Comparison of ENCODE assay signal across 13 cellular contexts in genomic region chr10:33274096-33274785, GRCh38.
DNase-seq lines count a peak whose midpoint lies in the region; ATAC-seq and TF ChIP-seq lines count a peak whose summit lies in the region.
"Had no signal": no experiment of that assay in that cellular context is flagged by ENCODE, and none has a peak within 500 bp of the region (broad histone marks: within the 10 kb centered on the region; RNA-seq: fewer than 3 reads in every experiment).

No MANE protein-coding gene starts in this region.

- ATAC-seq in heart left ventricle (no peak), left cardiac atrium (no peak), HG03139 (IDR thresholded peaks at IDR 0.05; ENCODE audit: unreplicated experiment) (no peak)
- ATAC-seq: natural killer cell treated with Interleukin-12 subunit alpha and Interleukin-12 subunit beta and Interleukin-15 and Interleukin-18, amount 100 ng/mL, for 72 hours; stimulated activated effector memory CD8-positive, alpha-beta T cell treated with anti-CD3 and anti-CD28 coated beads, Interleukin-12 subunit alpha, Interleukin-12 subunit beta, amount 100 ng/mL, for 72 hours had no signal

- peak overlapping the region; percentile 41 to 84 (median 43) for H3K27ac Mint-ChIP-seq in nephron
- H3K27ac Mint-ChIP-seq: activated naive CD4-positive, alpha-beta T cell treated with anti-CD3 and anti-CD28 coated beads, Interleukin-2, amount 50 U/mL, for 24 hours; natural killer cell treated with Interleukin-12 subunit alpha and Interleukin-12 subunit beta and Interleukin-15 and Interleukin-18, amount 100 ng/mL, for 72 hours; stimulated activated effector memory CD8-positive, alpha-beta T cell treated with anti-CD3 and anti-CD28 coated beads, Interleukin-12 subunit alpha, Interleukin-12 subunit beta, amount 100 ng/mL, for 72 hours had no signal

- H3K4me3 Mint-ChIP-seq in nephron: peak overlapping the region in 1 of 3 experiments; percentile 8
- H3K4me3 Mint-ChIP-seq: activated naive CD4-positive, alpha-beta T cell treated with anti-CD3 and anti-CD28 coated beads, Interleukin-2, amount 50 U/mL, for 24 hours; natural killer cell treated with Interleukin-12 subunit alpha and Interleukin-12 subunit beta and Interleukin-15 and Interleukin-18, amount 100 ng/mL, for 72 hours; stimulated activated effector memory CD8-positive, alpha-beta T cell treated with anti-CD3 and anti-CD28 coated beads, Interleukin-12 subunit alpha, Interleukin-12 subunit beta, amount 100 ng/mL, for 72 hours had no signal

- H3K79me2 ChIP-seq in mammary epithelial cell (ENCODE audit: insufficient read depth, low read length): peaks cover 87% of the 10 kb centered on the region

- no peak for DNase-seq in heart left ventricle
- DNase-seq in left cardiac atrium: no peak
- no peak for DNase-seq in mammary epithelial cell
- DNase-seq in vagina (ENCODE audit: extremely low spot score in 2 of 2): no peak
- DNase-seq in stimulated activated CD4-positive, alpha-beta T cell treated with anti-CD3 and anti-CD28 coated beads, Interleukin-15, amount 100 ng/mL, for 24 hours: no peak
- DNase-seq in OCI-M1 (lab: John Stamatoyannopoulos, UW): no peak
- DNase-seq: activated CD4-positive, alpha-beta T cell treated with anti-CD3 and anti-CD28 coated beads, Interleukin-2, amount 50 U/mL, for 4 hours; effector CD4-positive, alpha-beta T cell had no signal

- intact Hi-C loops in heart left ventricle (cut with DNase I) (loop anchor here in 5 of 10 donors (5.0 to 10.0 kb wide), 4 partner anchors 51 to 59 kb away; partner anchors contain the start of gene NRP1 (in 2 of the 5)), left cardiac atrium (cut with DNase I) (no loop called here), mammary epithelial cell (cut with micrococcal nuclease) (no loop called here), vagina (cut with DNase I) (no loop called here)

- no peaks in the 10 kb centered on the region for H3K27me3 Mint-ChIP-seq in nephron (ENCODE audit: low read depth)

- dilution Hi-C loops in mammary epithelial cell (cut with HindIII; ENCODE audit: low sequenced_read_pairs): no loop called here

- in situ Hi-C loops in mammary epithelial cell (cut with MboI; ENCODE audit: low sequenced_read_pairs in 2 of 2): no loop called here

- H3K4me2 ChIP-seq in mammary epithelial cell (ENCODE audit: insufficient read depth, low read depth, low read length): peak overlapping the region; percentile 65

- no peaks in the 10 kb centered on the region for H3K9me3 ChIP-seq in heart left ventricle
- H3K9me3 ChIP-seq in mammary epithelial cell (replicated peaks; ENCODE audit: insufficient read depth, low read length): no peaks in the 10 kb centered on the region
- no peaks in the 10 kb centered on the region for H3K9me3 ChIP-seq in vagina

- peaks cover 18 to 90% (median 75%) of the 10 kb centered on the region in 12 donors for H3K4me1 ChIP-seq in heart left ventricle
- H3K4me1 ChIP-seq in mammary epithelial cell (ENCODE audit: insufficient read depth, low read length): peaks cover 39% of the 10 kb centered on the region
- H3K4me1 ChIP-seq in vagina: peaks cover 33% of the 10 kb centered on the region

- H3K4me3 ChIP-seq in heart left ventricle (peak overlapping the region in 3 of 12 donors; percentile 30 to 43 (median 34)), mammary epithelial cell (replicated peaks in 1 of 3; ENCODE audit: insufficient read depth in 1 of 3, low read depth in 2 of 3, low read length in 3 of 3) (no peak overlapping the region), vagina (no peak overlapping the region)

- H3K9me3 Mint-ChIP-seq in nephron: no peaks in the 10 kb centered on the region
- H3K9me3 Mint-ChIP-seq: activated naive CD4-positive, alpha-beta T cell treated with anti-CD3 and anti-CD28 coated beads, Interleukin-2, amount 50 U/mL, for 24 hours; natural killer cell treated with Interleukin-12 subunit alpha and Interleukin-12 subunit beta and Interleukin-15 and Interleukin-18, amount 100 ng/mL, for 72 hours; stimulated activated effector memory CD8-positive, alpha-beta T cell treated with anti-CD3 and anti-CD28 coated beads, Interleukin-12 subunit alpha, Interleukin-12 subunit beta, amount 100 ng/mL, for 72 hours had no signal

- TF ChIP-seq POLR2A in heart left ventricle (IDR thresholded peaks at IDR 0.05): no peak
- TF ChIP-seq POLR2A in vagina (IDR thresholded peaks at IDR 0.05): no peak

- no peaks in the 10 kb centered on the region for H3K27me3 ChIP-seq in heart left ventricle
- H3K27me3 ChIP-seq in mammary epithelial cell (ENCODE audit: insufficient read depth, low read length): no peaks in the 10 kb centered on the region
- no peaks in the 10 kb centered on the region for H3K27me3 ChIP-seq in vagina

- no peak overlapping the region for H2AFZ ChIP-seq in mammary epithelial cell (ENCODE audit: low read depth, low read length)

- CTCF ChIA-PET in mammary epithelial cell (lab: Charles Lee; ENCODE audit: low non-redundant PET): no interaction called here

- 55 to 59% (median 59%) methylated on average over 6 of the region's 6 CpGs for WGBS in heart left ventricle, 4 donors
- 95% methylated on average over 6 of the region's 6 CpGs for WGBS in mammary epithelial cell (ENCODE audit: low coverage, missing lambda C conversion rate)

- H4K20me1 ChIP-seq in mammary epithelial cell (ENCODE audit: insufficient read depth, low read length): no peaks in the 10 kb centered on the region

- no peak for TF ChIP-seq CTCF in heart left ventricle (IDR thresholded peaks at IDR 0.05)
- no peak for TF ChIP-seq CTCF in mammary epithelial cell (conservative IDR thresholded peaks at IDR 0.05 in 1 of 2, IDR thresholded peaks at IDR 0.05 in 1 of 2; ENCODE audit: extremely low read depth in 1 of 2, insufficient read depth in 1 of 2, low read depth in 1 of 2, low read length in 2 of 2)
- TF ChIP-seq CTCF in nephron (IDR thresholded peaks at IDR 0.05; ENCODE audit: unreplicated experiment in 3 of 3): no peak
- TF ChIP-seq CTCF in vagina (IDR thresholded peaks at IDR 0.05): no peak

- peaks cover 43% of the 10 kb centered on the region for H3K36me3 Mint-ChIP-seq in nephron (ENCODE audit: low read depth)
- H3K36me3 Mint-ChIP-seq: activated naive CD4-positive, alpha-beta T cell treated with anti-CD3 and anti-CD28 coated beads, Interleukin-2, amount 50 U/mL, for 24 hours; natural killer cell treated with Interleukin-12 subunit alpha and Interleukin-12 subunit beta and Interleukin-15 and Interleukin-18, amount 100 ng/mL, for 72 hours; stimulated activated effector memory CD8-positive, alpha-beta T cell treated with anti-CD3 and anti-CD28 coated beads, Interleukin-12 subunit alpha, Interleukin-12 subunit beta, amount 100 ng/mL, for 72 hours had no signal

- H3K36me3 ChIP-seq in heart left ventricle (peaks cover 0 to 56% (median 29%) of the 10 kb centered on the region in 9 donors), mammary epithelial cell (ENCODE audit: insufficient read depth, low read length) (peaks cover 18% of the 10 kb centered on the region), vagina (peaks cover 0 to 6% of the 10 kb centered on the region in 2 donors)

- no TSS peak for BruUV-seq in mammary epithelial cell (replicated peaks; lab: Mats Ljungman, UMichigan)

- peaks cover 61% of the 10 kb centered on the region for H3K4me1 Mint-ChIP-seq in nephron
- H3K4me1 Mint-ChIP-seq: activated naive CD4-positive, alpha-beta T cell treated with anti-CD3 and anti-CD28 coated beads, Interleukin-2, amount 50 U/mL, for 24 hours; stimulated activated effector memory CD8-positive, alpha-beta T cell treated with anti-CD3 and anti-CD28 coated beads, Interleukin-12 subunit alpha, Interleukin-12 subunit beta, amount 100 ng/mL, for 72 hours had no signal

- peak overlapping the region; percentile 82 for H3K9ac ChIP-seq in mammary epithelial cell (ENCODE audit: insufficient read depth, low read length)

- H3K27ac ChIP-seq in heart left ventricle: peak overlapping the region; percentile 54 to 93 (median 88)
- peak overlapping the region; percentile 97 for H3K27ac ChIP-seq in mammary epithelial cell (ENCODE audit: insufficient read depth, low read depth, low read length)
- peak overlapping the region; percentile 51 for H3K27ac ChIP-seq in vagina
